Comparison of ENCODE assay signal across 29 cellular contexts in genomic region chr7:75058406-75058805, GRCh38.
"Had no signal": no experiment of that assay in that cellular context is flagged by ENCODE, and none has a peak within 500 bp of the region (broad histone marks: within the 10 kb centered on the region; RNA-seq: fewer than 3 reads in every experiment).

No MANE protein-coding gene starts in this region.

- ATAC-seq: effector memory CD8-positive, alpha-beta T cell; esophagus mucosa; gastrocnemius medialis; left colon; left lobe of liver; lower lobe of right lung; mucosa of descending colon had no signal

- H3K4me3 ChIP-seq: colonic mucosa, esophagus squamous epithelium, gastrocnemius medialis, hepatocyte, left ventricle myocardium inferior, lower lobe of right lung, mucosa of descending colon had no signal

- H2AFZ ChIP-seq: hepatocyte had no signal

- H3K27ac ChIP-seq: colonic mucosa, epithelial cell of prostate, gastrocnemius medialis, hepatocyte, left ventricle myocardium inferior, lower lobe of right lung had no signal

- H3K4me2 ChIP-seq: hepatocyte had no signal

- H3K4me1 ChIP-seq: colonic mucosa, lower lobe of right lung had no signal

- H3K9me3 Mint-ChIP-seq: dendritic cell treated with granulocyte-macrophage colony-stimulating factor and Interleukin-4, amounts not matched to agents 40 ng/mL and 50 ng/mL, for 4 days; effector memory CD8-positive, alpha-beta T cell; endodermal cell; immature natural killer cell; mesothelial cell of epicardium; naive B cell had no signal

- H3K27me3 ChIP-seq: colonic mucosa, esophagus squamous epithelium, gastrocnemius medialis, hepatocyte had no signal

- H3K4me3 Mint-ChIP-seq: dendritic cell treated with granulocyte-macrophage colony-stimulating factor and Interleukin-4, amounts not matched to agents 40 ng/mL and 50 ng/mL, for 4 days; effector memory CD8-positive, alpha-beta T cell; endodermal cell; immature natural killer cell; mesothelial cell of epicardium; naive B cell had no signal

- H3K27me3 Mint-ChIP-seq: dendritic cell treated with granulocyte-macrophage colony-stimulating factor and Interleukin-4, amounts not matched to agents 40 ng/mL and 50 ng/mL, for 4 days; effector memory CD8-positive, alpha-beta T cell; naive B cell had no signal

- H3K4me1 Mint-ChIP-seq: endodermal cell, immature natural killer cell, mesothelial cell of epicardium had no signal

- H3K27ac Mint-ChIP-seq: dendritic cell treated with granulocyte-macrophage colony-stimulating factor and Interleukin-4, amounts not matched to agents 40 ng/mL and 50 ng/mL, for 4 days; effector memory CD8-positive, alpha-beta T cell; endodermal cell; immature natural killer cell; mesothelial cell of epicardium had no signal

- H3K79me2 ChIP-seq: hepatocyte had no signal

- DNase-seq: colonic mucosa; cortex of kidney; effector CD8-positive, alpha-beta T cell; effector memory CD8-positive, alpha-beta T cell; endodermal cell; erythroblast; esophagus squamous epithelium; foreskin fibroblast; foreskin melanocyte; gastrocnemius medialis; glutamatergic neuron; head of caudate nucleus; hypothalamus; immature natural killer cell; islet precursor cell; kidney; kidney glomerular epithelial cell; left colon; left ventricle myocardium inferior; lower lobe of right lung; mesenchymal stem cell; mucosa of descending colon; naive B cell had no signal

- H3K9me3 ChIP-seq: colonic mucosa, esophagus squamous epithelium, gastrocnemius medialis, left ventricle myocardium inferior, lower lobe of right lung, mucosa of descending colon had no signal
